ENCODE assay signal across 28 cellular contexts in genomic region chr14:90891326-90891725, GRCh38.
"Had no signal": no experiment of that assay in that cellular context is flagged by ENCODE, and none has a peak within 500 bp of the region (broad histone marks: within the 10 kb centered on the region; RNA-seq: fewer than 3 reads in every experiment).

No MANE protein-coding gene starts in this region.

- H3K36me3 ChIP-seq: thoracic aorta, thyroid gland, upper lobe of left lung, uterus, vagina had no signal

- ATAC-seq: stimulated activated memory B cell treated with anti-CD40 and anti-IgM and Interleukin-4, amounts not matched to agents 10 μg/mL and 1 μg/mL and 100 μg/mL, for 72 hours; stimulated activated naive B cell treated with anti-CD40 and anti-IgM and Interleukin-4, amounts not matched to agents 10 μg/mL and 1 μg/mL and 100 μg/mL, for 72 hours; stimulated activated naive CD8-positive, alpha-beta T cell treated with anti-CD3 and anti-CD28 coated beads, Interleukin-15, amount 100 ng/mL, for 72 hours; stimulated activated naive CD8-positive, alpha-beta T cell treated with anti-CD3 and anti-CD28 coated beads, Interleukin-15, Interleukin-2, amounts not matched to agents 100 U/mL and 50 U/mL, for 24 hours; upper lobe of right lung had no signal

- H3K36me3 Mint-ChIP-seq: type B pancreatic cell had no signal

- H3K27ac Mint-ChIP-seq: stimulated activated memory B cell treated with anti-CD40 and anti-IgM and Interleukin-4, amounts not matched to agents 10 μg/mL and 1 μg/mL and 100 μg/mL, for 72 hours; stimulated activated naive B cell treated with anti-CD40 and anti-IgM and Interleukin-4, amounts not matched to agents 10 μg/mL and 1 μg/mL and 100 μg/mL, for 72 hours; stimulated activated naive CD8-positive, alpha-beta T cell treated with anti-CD3 and anti-CD28 coated beads, Interleukin-15, amount 100 ng/mL, for 72 hours; stimulated activated naive CD8-positive, alpha-beta T cell treated with anti-CD3 and anti-CD28 coated beads, Interleukin-15, Interleukin-2, amounts not matched to agents 100 ng/mL and 50 ng/mL, for 24 hours; type B pancreatic cell had no signal

- H3K4me3 Mint-ChIP-seq: stimulated activated memory B cell treated with anti-CD40 and anti-IgM and Interleukin-4, amounts not matched to agents 10 μg/mL and 1 μg/mL and 100 μg/mL, for 72 hours; stimulated activated naive B cell treated with anti-CD40 and anti-IgM and Interleukin-4, amounts not matched to agents 10 μg/mL and 1 μg/mL and 100 μg/mL, for 72 hours; stimulated activated naive CD8-positive, alpha-beta T cell treated with anti-CD3 and anti-CD28 coated beads, Interleukin-15, amount 100 ng/mL, for 72 hours; stimulated activated naive CD8-positive, alpha-beta T cell treated with anti-CD3 and anti-CD28 coated beads, Interleukin-15, Interleukin-2, amounts not matched to agents 100 ng/mL and 50 ng/mL, for 24 hours; type B pancreatic cell had no signal

- DNase-seq: stimulated activated CD4-positive, alpha-beta T cell treated with anti-CD3 and anti-CD28 coated beads, Interleukin-2, amount 100 ng/mL, for 48 hours; stimulated activated CD4-positive, alpha-beta T cell treated with anti-CD3 and anti-CD28 coated beads, Interleukin-4, amount 100 ng/mL, for 1 hour; stimulated activated CD4-positive, alpha-beta T cell treated with anti-CD3 and anti-CD28 coated beads, Interleukin-4, amount 100 ng/mL, for 24 hours; stimulated activated CD4-positive, alpha-beta T cell treated with anti-CD3 and anti-CD28 coated beads, Interleukin-4, amount 100 ng/mL, for 4 hours; stimulated activated CD8-positive, alpha-beta memory T cell treated with anti-CD3 and anti-CD28 coated beads, Interleukin-4, amount 100 ng/mL, for 48 hours; stimulated activated naive B cell treated with anti-CD40 and anti-IgM and Interleukin-4, amounts not matched to agents 10 μg/mL and 1 μg/mL and 100 μg/mL, for 72 hours; stimulated activated naive CD4-positive, alpha-beta T cell; stimulated activated naive CD4-positive, alpha-beta T cell treated with Interleukin-2 at 50 U/mL for 16 hours; stimulated activated naive CD8-positive, alpha-beta T cell treated with anti-CD3 and anti-CD28 coated beads, Interleukin-15, amount 100 ng/mL, for 72 hours; stimulated activated naive CD8-positive, alpha-beta T cell treated with anti-CD3 and anti-CD28 coated beads, Interleukin-15, Interleukin-2, amounts not matched to agents 100 U/mL and 50 U/mL, for 24 hours; stomach; substantia nigra; testis; thyroid gland; tibial artery; transverse colon; trophoblast cell; upper lobe of left lung; upper lobe of right lung; uterus had no signal

- H3K9me3 ChIP-seq: stomach, suprapubic skin, testis, thoracic aorta, thyroid gland, tibial artery, tibial nerve, transverse colon, upper lobe of left lung, upper lobe of right lung, uterus, vagina had no signal

- FAIRE-seq: urothelium cell line had no signal

- H3K27me3 Mint-ChIP-seq: stimulated activated memory B cell treated with anti-CD40 and anti-IgM and Interleukin-4, amounts not matched to agents 10 μg/mL and 1 μg/mL and 100 μg/mL, for 72 hours; stimulated activated naive B cell treated with anti-CD40 and anti-IgM and Interleukin-4, amounts not matched to agents 10 μg/mL and 1 μg/mL and 100 μg/mL, for 72 hours; stimulated activated naive CD8-positive, alpha-beta T cell treated with anti-CD3 and anti-CD28 coated beads, Interleukin-15, amount 100 ng/mL, for 72 hours; stimulated activated naive CD8-positive, alpha-beta T cell treated with anti-CD3 and anti-CD28 coated beads, Interleukin-15, Interleukin-2, amounts not matched to agents 100 ng/mL and 50 ng/mL, for 24 hours; type B pancreatic cell had no signal

- H3K4me3 ChIP-seq: stomach, suprapubic skin, testis, thoracic aorta, thyroid gland, tibial artery, tibial nerve, transverse colon, upper lobe of left lung, upper lobe of right lung, uterus, vagina had no signal

- H3K4me1 Mint-ChIP-seq: stimulated activated memory B cell treated with anti-CD40 and anti-IgM and Interleukin-4, amounts not matched to agents 10 μg/mL and 1 μg/mL and 100 μg/mL, for 72 hours; stimulated activated naive CD8-positive, alpha-beta T cell treated with anti-CD3 and anti-CD28 coated beads, Interleukin-15, amount 100 ng/mL, for 72 hours had no signal

- H3K27me3 ChIP-seq: stomach, suprapubic skin, testis, thyroid gland, tibial artery, tibial nerve, transverse colon, upper lobe of left lung, upper lobe of right lung, uterus, vagina had no signal

- H3K27ac ChIP-seq: stomach, suprapubic skin, testis, thoracic aorta, thyroid gland, tibial artery, tibial nerve, transverse colon, upper lobe of left lung, upper lobe of right lung, uterus, vagina had no signal

- H3K9me3 Mint-ChIP-seq: stimulated activated memory B cell treated with anti-CD40 and anti-IgM and Interleukin-4, amounts not matched to agents 10 μg/mL and 1 μg/mL and 100 μg/mL, for 72 hours; stimulated activated naive B cell treated with anti-CD40 and anti-IgM and Interleukin-4, amounts not matched to agents 10 μg/mL and 1 μg/mL and 100 μg/mL, for 72 hours; stimulated activated naive CD8-positive, alpha-beta T cell treated with anti-CD3 and anti-CD28 coated beads, Interleukin-15, amount 100 ng/mL, for 72 hours; stimulated activated naive CD8-positive, alpha-beta T cell treated with anti-CD3 and anti-CD28 coated beads, Interleukin-15, Interleukin-2, amounts not matched to agents 100 ng/mL and 50 ng/mL, for 24 hours; type B pancreatic cell had no signal

- H3K4me1 ChIP-seq: stomach, suprapubic skin, testis, thyroid gland, tibial nerve, transverse colon, upper lobe of left lung, upper lobe of right lung, uterus, vagina had no signal
